Comparison of ENCODE assay signal across 8 cellular contexts in genomic region chr12:9673404-9674225, GRCh38. TPM values are rescaled to one million over a fixed set of nuclear protein-coding genes. Genes with fewer than 3 reads are reported as not detected.
DNase-seq lines count a peak whose midpoint lies in the region; ATAC-seq lines count a peak whose summit lies in the region.

No MANE protein-coding gene starts in this region.

- H3K27ac Mint-ChIP-seq in activated T-helper 17 cell treated with anti-CD3 and anti-CD28 coated beads, Interleukin-2, amount 50 U/mL, for 72 hours, result peak overlapping the region; percentile 99

- H3K27me3 Mint-ChIP-seq in activated T-helper 17 cell treated with anti-CD3 and anti-CD28 coated beads, Interleukin-2, amount 50 U/mL, for 72 hours, result no peaks in the 10 kb centered on the region

- DNase-seq in DMS79 treated with DMSO at 0.1 percent for 48 hours (lab: John Stamatoyannopoulos, UW) (peak; percentile 64), GOT3 (lab: John Stamatoyannopoulos, UW) (peak; percentile 32), NCI-H226 (peak; percentile 89), left cardiac atrium (peak; percentile 64), SHP77 (lab: John Stamatoyannopoulos, UW) (no peak), NCI-H510A treated with DMSO at 0.1 percent for 48 hours (lab: John Stamatoyannopoulos, UW) (no peak)
- peak; percentile 85 for DNase-seq in stimulated activated CD4-positive, alpha-beta T cell treated with anti-CD3 and anti-CD28 coated beads, Interleukin-15, amount 100 ng/mL, for 24 hours

- peaks cover 98% of the 10 kb centered on the region for H3K36me3 Mint-ChIP-seq in activated T-helper 17 cell treated with anti-CD3 and anti-CD28 coated beads, Interleukin-2, amount 50 U/mL, for 72 hours (ENCODE audit: low read depth)

- intact Hi-C loops in left cardiac atrium (cut with DNase I), result no loop called here

- H3K9me3 Mint-ChIP-seq in activated T-helper 17 cell treated with anti-CD3 and anti-CD28 coated beads, Interleukin-2, amount 50 U/mL, for 72 hours, result no peaks in the 10 kb centered on the region

- peak overlapping the region; percentile 88 for H3K4me3 Mint-ChIP-seq in activated T-helper 17 cell treated with anti-CD3 and anti-CD28 coated beads, Interleukin-2, amount 50 U/mL, for 72 hours

- peaks cover 30% of the 10 kb centered on the region for H3K4me1 Mint-ChIP-seq in activated T-helper 17 cell treated with anti-CD3 and anti-CD28 coated beads, Interleukin-2, amount 50 U/mL, for 72 hours

- peak; percentile 56 for ATAC-seq in activated T-helper 17 cell treated with anti-CD3 and anti-CD28 coated beads, Interleukin-2, amount 50 U/mL, for 72 hours (replicated peaks)
- peak; percentile 93 to 96 for ATAC-seq in left cardiac atrium

RNA-seq across cellular contexts. Expression of gene CLEC2D, which starts 4.1 kb away (rescaled TPM):
- total RNA-seq in activated T-helper 17 cell treated with anti-CD3 and anti-CD28 coated beads, Interleukin-2, amount 50 U/mL, for 72 hours, result 100 to 1,000 TPM; 146 to 267 TPM
- total RNA-seq in left cardiac atrium, result 10 to 100 TPM in 1 of 2 donors, 1 to 10 TPM in 1; 9.5 to 12.7 TPM

RNA-seq across cellular contexts. Expression of gene CLECL1, which starts 59.3 kb away (rescaled TPM):
- total RNA-seq in activated T-helper 17 cell treated with anti-CD3 and anti-CD28 coated beads, Interleukin-2, amount 50 U/mL, for 72 hours, result 1 to 10 TPM; 6.1 to 7.7 TPM
- 1 to 10 TPM in 1 of 2 donors, not detected in 1; 1.2 TPM for total RNA-seq in left cardiac atrium

Comparison
In these comparisons a context has a peak if more than half of its experiments do, and no peak if none do; other contexts are left out.
1. DNase-seq: peak in DMS79 treated with DMSO at 0.1 percent for 48 hours (single experiment), GOT3 (single experiment), NCI-H226 (single experiment), left cardiac atrium (single experiment) and stimulated activated CD4-positive, alpha-beta T cell treated with anti-CD3 and anti-CD28 coated beads, Interleukin-15, amount 100 ng/mL, for 24 hours (single experiment); none in SHP77 (0 of 2) and NCI-H510A treated with DMSO at 0.1 percent for 48 hours (single experiment).
2. RNA of gene CLEC2D, which starts 4.1 kb away (total RNA-seq): 146 to 267 TPM in activated T-helper 17 cell treated with anti-CD3 and anti-CD28 coated beads, Interleukin-2, amount 50 U/mL, for 72 hours; 9.5 to 12.7 TPM in left cardiac atrium; every median in the first group is over 10 times any median in the second.